8 cellular contexts compared by ENCODE assay signal in the genomic region with DNA sequence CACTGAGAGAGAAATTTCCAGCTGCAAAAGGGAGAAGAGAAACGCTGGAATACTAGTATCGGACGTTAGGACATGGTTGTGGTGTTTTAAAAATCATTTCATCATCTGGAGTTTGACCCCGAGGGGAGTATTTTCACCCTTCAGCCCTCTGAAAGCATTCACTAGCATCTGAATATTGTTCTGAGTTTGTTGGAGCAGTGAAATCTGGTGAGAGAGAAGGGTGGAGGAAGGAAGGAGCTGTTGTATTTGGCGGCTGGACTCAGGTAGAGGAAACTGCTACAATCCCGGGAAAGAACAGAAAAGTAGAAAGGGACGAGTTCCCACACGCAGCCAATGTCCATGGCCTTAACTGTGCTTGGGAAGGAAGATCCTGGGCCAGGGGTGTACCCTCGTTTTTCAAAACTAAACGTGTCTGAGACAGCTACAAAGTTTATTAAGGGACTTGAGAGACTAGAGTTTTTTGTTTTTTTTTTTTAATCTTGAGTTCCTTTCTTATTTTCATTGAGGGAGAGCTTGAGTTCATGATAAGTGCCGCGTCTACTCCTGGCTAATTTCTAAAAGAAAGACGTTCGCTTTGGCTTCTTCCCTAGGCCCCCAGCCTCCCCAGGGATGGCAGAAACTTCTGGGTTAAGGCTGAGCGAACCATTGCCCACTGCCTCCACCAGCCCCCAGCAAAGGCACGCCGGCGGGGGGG. TPM values are rescaled to one million over a fixed set of nuclear protein-coding genes. Genes with fewer than 3 reads are reported as not detected.
A peak's percentile ranks its signal among the peaks of the same experiment; 100 is the strongest.
DNase-seq lines count a peak whose midpoint lies in the region; ATAC-seq and TF ChIP-seq lines count a peak whose summit lies in the region.

No MANE protein-coding gene starts in this region.

- ATAC-seq in HG02870 (IDR thresholded peaks at IDR 0.05; ENCODE audit: unreplicated experiment) = no peak

- H3K4me3 ChIP-seq in NB4 (ENCODE audit: low read depth, low read length) = peak overlapping the region; percentile 96
- H3K4me3 ChIP-seq in brain microvascular endothelial cell (ENCODE audit: low read depth, low read length) = peak overlapping the region; percentile 93
- peak overlapping the region; percentile 84 to 91 (median 87) for H3K4me3 ChIP-seq in stomach

- TF ChIP-seq POLR2A in NB4 (IDR thresholded peaks at IDR 0.05; ENCODE audit: extremely low read depth, insufficient read length) (no peak), stomach (IDR thresholded peaks at IDR 0.05) (no peak)

- WGBS in stomach, 5 donors = 2 to 6% (median 4%) methylated on average over 14 to 18 of the region's 18 CpGs

- TF ChIP-seq EP300 in stomach (IDR thresholded peaks at IDR 0.05) = no peak

- no peaks in the 10 kb centered on the region for H3K27me3 ChIP-seq in brain microvascular endothelial cell (replicated peaks)
- no peaks in the 10 kb centered on the region for H3K27me3 ChIP-seq in layer of hippocampus (ENCODE audit: control insufficient read depth, insufficient read depth, low read length)
- H3K27me3 ChIP-seq in stomach = no peaks in the 10 kb centered on the region

- TF ChIP-seq CTCF in NB4 (IDR thresholded peaks at IDR 0.05; ENCODE audit: low read depth, low read length) = no peak
- no peak for TF ChIP-seq CTCF in brain microvascular endothelial cell (IDR thresholded peaks at IDR 0.05; ENCODE audit: low read depth, low read length, missing control alignments)
- peak in 1 of 7 experiments; percentile 5 for TF ChIP-seq CTCF in stomach (IDR thresholded peaks at IDR 0.05)

- H3K4me1 ChIP-seq in stomach = peaks cover 45 to 61% (median 58%) of the 10 kb centered on the region in 4 donors

- no peaks in the 10 kb centered on the region for H3K9me3 ChIP-seq in stomach

- in situ Hi-C loops in brain microvascular endothelial cell (cut with HindIII; ENCODE audit: low pct_ligation_motif_present, low sequenced_read_pairs) = no loop called here

- intact Hi-C loops in stomach (cut with DNase I; ENCODE audit: low total_unique reads) = no loop called here

- H3K27ac ChIP-seq in brain microvascular endothelial cell (peak overlapping the region; percentile 90), layer of hippocampus (ENCODE audit: low read depth, low read length) (peak overlapping the region; percentile 99), stomach (peak overlapping the region; percentile 97 to 100 (median 100))

- peaks cover 18% of the 10 kb centered on the region for H3K36me3 ChIP-seq in brain microvascular endothelial cell (replicated peaks)
- H3K36me3 ChIP-seq in stomach = peaks cover 4 to 17% (median 11%) of the 10 kb centered on the region in 4 donors

- DNase-seq in NCI-H1105 treated with DMSO at 0.1 percent for 48 hours (lab: John Stamatoyannopoulos, UW) (peak; percentile 77), NCI-H1105 (lab: John Stamatoyannopoulos, UW) (no peak), NB4 (ENCODE audit: low read depth) (no peak), brain microvascular endothelial cell (no peak), stomach (no peak), NCI-H1930 (lab: John Stamatoyannopoulos, UW) (no peak)

RNA-seq across cellular contexts. Expression of gene CDKN1B, which starts 0.9 kb away (rescaled TPM):
- 10 to 100 TPM; 22.9 to 60.8 (median 40.0) TPM for total RNA-seq in stomach
- polyA plus RNA-seq in stomach = 10 to 100 TPM; 17.7 to 27.6 (median 24.7) TPM

RNA-seq across cellular contexts. Expression of gene GPR19, which starts 20.3 kb away (rescaled TPM):
- under 1 TPM in 1 of 5 donors, not detected in 4; 0.73 TPM for total RNA-seq in stomach
- polyA plus RNA-seq in stomach = under 1 TPM; 0.19 to 0.61 (median 0.23) TPM
